Comparison of ENCODE assay signal across 23 cellular contexts in genomic region chr11:75642402-75643113, GRCh38. TPM values are rescaled to one million over a fixed set of nuclear protein-coding genes. Genes with fewer than 3 reads are reported as not detected.
"Had no signal": no experiment of that assay in that cellular context is flagged by ENCODE, and none has a peak within 500 bp of the region (broad histone marks: within the 10 kb centered on the region; RNA-seq: fewer than 3 reads in every experiment).

No MANE protein-coding gene starts in this region.

- H3K9me3 Mint-ChIP-seq: activated CD4-positive, alpha-beta memory T cell treated with anti-CD3 and anti-CD28 coated beads for 36 hours; activated naive CD8-positive, alpha-beta T cell treated with anti-CD3 and anti-CD28 coated beads for 36 hours; memory B cell; natural killer cell treated with Interleukin-12 subunit alpha and Interleukin-12 subunit beta and Interleukin-15 and Interleukin-18, amount 100 ng/mL, for 72 hours; stimulated activated effector memory CD8-positive, alpha-beta T cell treated with anti-CD3 and anti-CD28 coated beads, Interleukin-12 subunit alpha, Interleukin-12 subunit beta, amount 100 ng/mL, for 72 hours; stimulated activated naive CD8-positive, alpha-beta T cell treated with anti-CD3 and anti-CD28 coated beads, Interleukin-15, amount 100 ng/mL, for 72 hours had no signal

- H3K36me3 Mint-ChIP-seq: activated CD4-positive, alpha-beta memory T cell treated with anti-CD3 and anti-CD28 coated beads for 36 hours; activated naive CD8-positive, alpha-beta T cell treated with anti-CD3 and anti-CD28 coated beads for 36 hours; memory B cell; natural killer cell treated with Interleukin-12 subunit alpha and Interleukin-12 subunit beta and Interleukin-15 and Interleukin-18, amount 100 ng/mL, for 72 hours; stimulated activated effector memory CD8-positive, alpha-beta T cell treated with anti-CD3 and anti-CD28 coated beads, Interleukin-12 subunit alpha, Interleukin-12 subunit beta, amount 100 ng/mL, for 72 hours had no signal

- H3K27me3 ChIP-seq: breast epithelium, gastrocnemius medialis, tibial artery had no signal

- H3K4me3 ChIP-seq: breast epithelium, coronary artery, esophagus squamous epithelium, gastrocnemius medialis, psoas muscle, tibial artery had no signal

- FAIRE-seq: astrocyte had no signal

- H3K4me1 Mint-ChIP-seq: stimulated activated effector memory CD8-positive, alpha-beta T cell treated with anti-CD3 and anti-CD28 coated beads, Interleukin-12 subunit alpha, Interleukin-12 subunit beta, amount 100 ng/mL, for 72 hours; stimulated activated naive CD8-positive, alpha-beta T cell treated with anti-CD3 and anti-CD28 coated beads, Interleukin-15, amount 100 ng/mL, for 72 hours had no signal

- H3K4me1 ChIP-seq: breast epithelium, gastrocnemius medialis, psoas muscle had no signal

- DNase-seq: activated CD4-positive, alpha-beta memory T cell treated with anti-CD3 and anti-CD28 coated beads for 36 hours; activated CD4-positive, alpha-beta T cell treated with anti-CD3 and anti-CD28 coated beads for 48 hours; activated naive CD4-positive, alpha-beta T cell treated with Interleukin-2 at 50 U/mL for 16 hours; activated naive CD8-positive, alpha-beta T cell treated with anti-CD3 and anti-CD28 coated beads for 36 hours; activated T-cell treated with anti-CD3 and anti-CD28 coated beads, Interleukin-2, amount 50 U/mL, for 48 hours; cerebellar nuclear complex; esophagus squamous epithelium; gastrocnemius medialis; head of caudate nucleus; hypothalamus; left cardiac atrium; psoas muscle; right cardiac atrium; stimulated activated CD4-positive, alpha-beta T cell treated with anti-CD3 and anti-CD28 coated beads, Interleukin-12 subunit alpha, Interleukin-12 subunit beta, amount 100 ng/mL, for 4 hours; stimulated activated CD4-positive, alpha-beta T cell treated with anti-CD3 and anti-CD28 coated beads, Interleukin-1b, Interleukin-23, amount 100 ng/mL, for 48 hours; stimulated activated naive CD8-positive, alpha-beta T cell treated with anti-CD3 and anti-CD28 coated beads, Interleukin-15, amount 100 ng/mL, for 72 hours; tibial artery had no signal

- H3K4me3 Mint-ChIP-seq: activated CD4-positive, alpha-beta memory T cell treated with anti-CD3 and anti-CD28 coated beads for 36 hours; activated naive CD8-positive, alpha-beta T cell treated with anti-CD3 and anti-CD28 coated beads for 36 hours; memory B cell; natural killer cell treated with Interleukin-12 subunit alpha and Interleukin-12 subunit beta and Interleukin-15 and Interleukin-18, amount 100 ng/mL, for 72 hours; stimulated activated effector memory CD8-positive, alpha-beta T cell treated with anti-CD3 and anti-CD28 coated beads, Interleukin-12 subunit alpha, Interleukin-12 subunit beta, amount 100 ng/mL, for 72 hours; stimulated activated naive CD8-positive, alpha-beta T cell treated with anti-CD3 and anti-CD28 coated beads, Interleukin-15, amount 100 ng/mL, for 72 hours had no signal

- H3K9me3 ChIP-seq: breast epithelium, esophagus squamous epithelium, gastrocnemius medialis, psoas muscle, tibial artery had no signal

- H3K36me3 ChIP-seq: breast epithelium, esophagus squamous epithelium, gastrocnemius medialis, tibial artery had no signal

- ATAC-seq: gastrocnemius medialis; left cardiac atrium; natural killer cell treated with Interleukin-12 subunit alpha and Interleukin-12 subunit beta and Interleukin-15 and Interleukin-18, amount 100 ng/mL, for 72 hours; psoas muscle; right cardiac atrium; stimulated activated effector memory CD8-positive, alpha-beta T cell treated with anti-CD3 and anti-CD28 coated beads, Interleukin-12 subunit alpha, Interleukin-12 subunit beta, amount 100 ng/mL, for 72 hours; stimulated activated naive CD8-positive, alpha-beta T cell treated with anti-CD3 and anti-CD28 coated beads, Interleukin-15, amount 100 ng/mL, for 72 hours had no signal

- H3K27ac Mint-ChIP-seq: activated CD4-positive, alpha-beta memory T cell treated with anti-CD3 and anti-CD28 coated beads for 36 hours; activated naive CD8-positive, alpha-beta T cell treated with anti-CD3 and anti-CD28 coated beads for 36 hours; memory B cell; natural killer cell treated with Interleukin-12 subunit alpha and Interleukin-12 subunit beta and Interleukin-15 and Interleukin-18, amount 100 ng/mL, for 72 hours; stimulated activated effector memory CD8-positive, alpha-beta T cell treated with anti-CD3 and anti-CD28 coated beads, Interleukin-12 subunit alpha, Interleukin-12 subunit beta, amount 100 ng/mL, for 72 hours had no signal

- H3K27ac ChIP-seq: breast epithelium, coronary artery, esophagus squamous epithelium, gastrocnemius medialis, psoas muscle, tibial artery had no signal

RNA-seq across cellular contexts. Expression of gene MAP6, which starts 26.3 kb away (rescaled TPM):
- total RNA-seq: activated naive CD8-positive, alpha-beta T cell treated with anti-CD3 and anti-CD28 coated beads for 36 hours had no signal
